In genomic region chr3:108610651-108611050, GRCh38 we compare ENCODE assay signal across 24 cellular contexts.
"Had no signal": no experiment of that assay in that cellular context is flagged by ENCODE, and none has a peak within 500 bp of the region (broad histone marks: within the 10 kb centered on the region; RNA-seq: fewer than 3 reads in every experiment).

No MANE protein-coding gene starts in this region.

- H3K27ac Mint-ChIP-seq: mesothelial cell of epicardium; naive B cell; naive thymus-derived CD8-positive, alpha-beta T cell had no signal

- H3K27me3 ChIP-seq: dorsolateral prefrontal cortex, esophagus muscularis mucosa, gastrocnemius medialis, heart right ventricle, left lung had no signal

- DNase-seq: dermis blood vessel endothelial cell; dorsolateral prefrontal cortex; effector CD4-positive, alpha-beta T cell; effector memory CD4-positive, alpha-beta T cell; foreskin melanocyte; gastrocnemius medialis; glutamatergic neuron; head of caudate nucleus; heart right ventricle; hippocampal formation; islet precursor cell; left cardiac atrium; left lung; left ventricle myocardium superior; lower lobe of right lung; mesenchymal stem cell; mucosa of descending colon; naive B cell; naive thymus-derived CD8-positive, alpha-beta T cell had no signal

- H3K9me3 ChIP-seq: esophagus muscularis mucosa, gastrocnemius medialis, heart right ventricle, left lung, lower lobe of right lung, mucosa of descending colon had no signal

- H3K4me3 Mint-ChIP-seq: mesothelial cell of epicardium; naive B cell; naive thymus-derived CD8-positive, alpha-beta T cell had no signal

- H3K4me3 ChIP-seq: coronary artery, dorsolateral prefrontal cortex, esophagus muscularis mucosa, gastrocnemius medialis, heart right ventricle, left lung, lower lobe of right lung, mucosa of descending colon had no signal

- H3K36me3 ChIP-seq: left lung, lower lobe of right lung had no signal

- H3K9me3 Mint-ChIP-seq: naive B cell; naive thymus-derived CD8-positive, alpha-beta T cell had no signal

- H3K4me1 Mint-ChIP-seq: mesothelial cell of epicardium had no signal

- H3K4me1 ChIP-seq: esophagus muscularis mucosa, gastrocnemius medialis, heart right ventricle, left lung, lower lobe of right lung had no signal

- H3K27me3 Mint-ChIP-seq: naive B cell; naive thymus-derived CD8-positive, alpha-beta T cell had no signal

- FAIRE-seq: colon, endothelial cell of umbilical vein had no signal

- H3K27ac ChIP-seq: coronary artery, dorsolateral prefrontal cortex, esophagus muscularis mucosa, gastrocnemius medialis, heart right ventricle, left lung, lower lobe of right lung had no signal

- ATAC-seq: gastrocnemius medialis; heart right ventricle; left cardiac atrium; left lung; left ventricle myocardium superior; lower lobe of right lung; mucosa of descending colon; naive thymus-derived CD8-positive, alpha-beta T cell had no signal
